9 cellular contexts compared by ENCODE assay signal in genomic region chr20:33211817-33212424, GRCh38. TPM values are rescaled to one million over a fixed set of nuclear protein-coding genes. Genes with fewer than 3 reads are reported as not detected.
DNase-seq lines count a peak whose midpoint lies in the region; ATAC-seq and TF ChIP-seq lines count a peak whose summit lies in the region.
"Had no signal": no experiment of that assay in that cellular context is flagged by ENCODE, and none has a peak within 500 bp of the region (broad histone marks: within the 10 kb centered on the region; RNA-seq: fewer than 3 reads in every experiment).

No MANE protein-coding gene starts in this region.

- H3K27me3 Mint-ChIP-seq in CD4-positive, alpha-beta T cell: peaks cover 60% of the 10 kb centered on the region
- peaks cover 51% of the 10 kb centered on the region for H3K27me3 Mint-ChIP-seq in activated T-helper 17 cell treated with anti-CD3 and anti-CD28 coated beads, Interleukin-2, amount 50 U/mL, for 72 hours

- intact Hi-C loops in CD4-positive, alpha-beta T cell (cut with DNase I, micrococcal nuclease): loop anchor here (2.0 to 5.0 kb wide), 2 partner anchors 309 to 310 kb away; no protein-coding TSS in a partner anchor

- no peak overlapping the region for H3K27ac Mint-ChIP-seq in CD4-positive, alpha-beta T cell
- no peak overlapping the region for H3K27ac Mint-ChIP-seq in activated T-helper 17 cell treated with anti-CD3 and anti-CD28 coated beads, Interleukin-2, amount 50 U/mL, for 72 hours

- no peaks in the 10 kb centered on the region for H3K36me3 Mint-ChIP-seq in CD4-positive, alpha-beta T cell (ENCODE audit: low read depth)
- no peaks in the 10 kb centered on the region for H3K36me3 Mint-ChIP-seq in activated T-helper 17 cell treated with anti-CD3 and anti-CD28 coated beads, Interleukin-2, amount 50 U/mL, for 72 hours (ENCODE audit: low read depth)

- no peaks in the 10 kb centered on the region for H3K9me3 ChIP-seq in CD4-positive, alpha-beta T cell (ENCODE audit: control insufficient read depth, low read length)

- H3K4me1 Mint-ChIP-seq in CD4-positive, alpha-beta T cell (ENCODE audit: low read depth): no peaks in the 10 kb centered on the region
- H3K4me1 Mint-ChIP-seq in activated T-helper 17 cell treated with anti-CD3 and anti-CD28 coated beads, Interleukin-2, amount 50 U/mL, for 72 hours: peaks cover 4% of the 10 kb centered on the region

- peaks cover 19% of the 10 kb centered on the region for H3K27me3 ChIP-seq in CD4-positive, alpha-beta T cell (ENCODE audit: control insufficient read depth, insufficient read depth, low read length)

- no peak overlapping the region for H3K4me3 Mint-ChIP-seq in CD4-positive, alpha-beta T cell
- H3K4me3 Mint-ChIP-seq in activated T-helper 17 cell treated with anti-CD3 and anti-CD28 coated beads, Interleukin-2, amount 50 U/mL, for 72 hours: no peak overlapping the region

- H3K9me3 Mint-ChIP-seq in CD4-positive, alpha-beta T cell: no peaks in the 10 kb centered on the region
- peaks cover 5% of the 10 kb centered on the region for H3K9me3 Mint-ChIP-seq in activated T-helper 17 cell treated with anti-CD3 and anti-CD28 coated beads, Interleukin-2, amount 50 U/mL, for 72 hours

- CTCF ChIA-PET in CD4-positive, alpha-beta T cell (lab: Charles Lee): no interaction called here

- TF ChIP-seq CTCF in CD4-positive, alpha-beta T cell (IDR thresholded peaks at IDR 0.05): no peak

- DNase-seq in CD4-positive, alpha-beta T cell: peak in 3 of 10 experiments; percentile 7 to 15 (median 14)
- DNase-seq in H4 (ENCODE audit: low spot score) (peak; percentile 27), NCI-H460 (ENCODE audit: extremely low read depth, low read depth) (peak; percentile 49), iPS-NIHi11 (ENCODE audit: low spot score) (peak; percentile 81)
- peak; percentile 11 for DNase-seq in stimulated activated naive CD8-positive, alpha-beta T cell treated with anti-CD3 and anti-CD28 coated beads, Interleukin-15, Interleukin-2, amounts not matched to agents 100 U/mL and 50 U/mL, for 24 hours
- DNase-seq in effector CD4-positive, alpha-beta T cell: no peak
- DNase-seq: left cardiac atrium had no signal

- POLR2A ChIA-PET in CD4-positive, alpha-beta T cell (lab: Charles Lee): no interaction called here

- peak; percentile 43 for ATAC-seq in CD4-positive, alpha-beta T cell (ENCODE audit: poor library complexity)
- ATAC-seq in activated T-helper 17 cell treated with anti-CD3 and anti-CD28 coated beads, Interleukin-2, amount 50 U/mL, for 72 hours (replicated peaks): peak; percentile 46
- ATAC-seq in stimulated activated naive CD8-positive, alpha-beta T cell treated with anti-CD3 and anti-CD28 coated beads, Interleukin-15, Interleukin-2, amounts not matched to agents 100 U/mL and 50 U/mL, for 24 hours: no peak
- no peak for ATAC-seq in HG03139 (IDR thresholded peaks at IDR 0.05; ENCODE audit: unreplicated experiment)

- H3K27ac ChIP-seq in CD4-positive, alpha-beta T cell (ENCODE audit: low read depth, low read length): no peak overlapping the region

RNA-seq across cellular contexts. Expression of gene BPIFA3, which starts 5.2 kb away (rescaled TPM):
- not detected for total RNA-seq in CD4-positive, alpha-beta T cell
- total RNA-seq in H4 (2014; rRNA removed; shearing (Covaris generic)): not detected in 2 replicates
- not detected in 2 replicates for total RNA-seq in NCI-H460 (2014; rRNA removed; shearing (Covaris generic))
- polyA plus RNA-seq in NCI-H460 (2014; cell fraction: nucleus; rRNA removed): not detected in 2 replicates
- total RNA-seq in activated T-helper 17 cell treated with anti-CD3 and anti-CD28 coated beads, Interleukin-2, amount 50 U/mL, for 72 hours: not detected
- total RNA-seq: left cardiac atrium had no signal

RNA-seq across cellular contexts. Expression of gene BPIFA1, which starts 23.9 kb away (rescaled TPM):
- not detected for total RNA-seq in CD4-positive, alpha-beta T cell
- total RNA-seq in H4 (2014; rRNA removed; shearing (Covaris generic)): not detected in 2 replicates
- not detected in 2 replicates for total RNA-seq in NCI-H460 (2014; rRNA removed; shearing (Covaris generic))
- polyA plus RNA-seq in NCI-H460 (2014; cell fraction: nucleus; rRNA removed): not detected in 2 replicates
- not detected for total RNA-seq in activated T-helper 17 cell treated with anti-CD3 and anti-CD28 coated beads, Interleukin-2, amount 50 U/mL, for 72 hours
- total RNA-seq: left cardiac atrium had no signal

RNA-seq across cellular contexts. Expression of gene BPIFA2, which starts 44.0 kb away (rescaled TPM):
- total RNA-seq in CD4-positive, alpha-beta T cell: not detected
- total RNA-seq in H4 (2014; rRNA removed; shearing (Covaris generic)): not detected in 2 replicates
- not detected in 2 replicates for total RNA-seq in NCI-H460 (2014; rRNA removed; shearing (Covaris generic))
- not detected in 2 replicates for polyA plus RNA-seq in NCI-H460 (2014; cell fraction: nucleus; rRNA removed)
- not detected for total RNA-seq in activated T-helper 17 cell treated with anti-CD3 and anti-CD28 coated beads, Interleukin-2, amount 50 U/mL, for 72 hours
- total RNA-seq: left cardiac atrium had no signal

Comparison
In these comparisons a context has a peak if more than half of its experiments do, and no peak if none do; other contexts are left out.
1. ATAC-seq: peak in CD4-positive, alpha-beta T cell (single experiment) and activated T-helper 17 cell treated with anti-CD3 and anti-CD28 coated beads, Interleukin-2, amount 50 U/mL, for 72 hours (single experiment); none in stimulated activated naive CD8-positive, alpha-beta T cell treated with anti-CD3 and anti-CD28 coated beads, Interleukin-15, Interleukin-2, amounts not matched to agents 100 U/mL and 50 U/mL, for 24 hours (single experiment) and HG03139 (single experiment).